Comparison of ENCODE assay signal across 14 cellular contexts in the genomic region with DNA sequence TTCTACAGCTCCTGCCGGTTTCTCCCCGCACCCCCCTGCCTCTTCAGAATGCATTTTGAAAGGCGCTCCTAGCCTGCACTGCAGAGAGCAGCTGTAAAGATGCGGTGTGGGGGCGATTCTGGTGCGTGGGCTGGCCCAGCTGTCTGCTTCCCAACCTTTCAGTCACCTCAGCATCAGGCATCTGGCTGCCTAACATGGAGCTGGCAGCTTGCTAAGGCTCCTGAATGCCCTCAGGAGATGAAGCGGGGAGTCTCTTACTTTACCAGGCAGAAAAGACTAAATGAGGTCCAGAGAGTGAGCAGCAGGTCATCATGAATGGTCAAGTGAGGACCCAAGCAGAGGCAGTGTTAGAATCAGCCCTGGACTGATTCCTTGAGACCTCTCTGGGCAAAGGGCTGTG. TPM values are rescaled to one million over a fixed set of nuclear protein-coding genes. Genes with fewer than 3 reads are reported as not detected.
DNase-seq lines count a peak whose midpoint lies in the region; ATAC-seq and TF ChIP-seq lines count a peak whose summit lies in the region.
"Had no signal": no experiment of that assay in that cellular context is flagged by ENCODE, and none has a peak within 500 bp of the region (broad histone marks: within the 10 kb centered on the region; RNA-seq: fewer than 3 reads in every experiment).

No MANE protein-coding gene starts in this region.

- H4K20me1 ChIP-seq in PC-3 (ENCODE audit: low read length) (peaks cover 22% of the 10 kb centered on the region), fibroblast of lung (ENCODE audit: control insufficient read depth, extremely low read depth, insufficient read depth, low read length) (no peaks in the 10 kb centered on the region)

- peaks cover 5% of the 10 kb centered on the region for H3F3A ChIP-seq in PC-3 (ENCODE audit: low read length, unreplicated experiment)

- H3K27ac Mint-ChIP-seq in HFFc6 = peak overlapping the region; percentile 93
- H3K27ac Mint-ChIP-seq: memory B cell had no signal

- no TSS peak for BruUV-seq in PC-3 (replicated peaks; lab: Mats Ljungman, UMichigan)

- in situ Hi-C loops in gastrocnemius medialis (cut with MboI; ENCODE audit: low sequenced_read_pairs in 4 of 4) = no loop called here

- peaks cover 100% of the 10 kb centered on the region for H3K4me1 Mint-ChIP-seq in HFFc6 (ENCODE audit: low read depth)

- TF ChIP-seq POLR2A in gastrocnemius medialis (IDR thresholded peaks at IDR 0.05) = no peak

- H3K4me3 Mint-ChIP-seq in HFFc6 = peak overlapping the region; percentile 81
- H3K4me3 Mint-ChIP-seq: memory B cell had no signal

- no peaks in the 10 kb centered on the region for H3K27me3 ChIP-seq in PC-3 (ENCODE audit: low read length)
- no peaks in the 10 kb centered on the region for H3K27me3 ChIP-seq in fibroblast of lung (ENCODE audit: control insufficient read depth, insufficient read depth, low read length)
- H3K27me3 ChIP-seq in gastrocnemius medialis = no peaks in the 10 kb centered on the region
- H3K27me3 ChIP-seq: heart left ventricle had no signal

- no peaks in the 10 kb centered on the region for H3K9me3 Mint-ChIP-seq in HFFc6
- H3K9me3 Mint-ChIP-seq: memory B cell had no signal

- DNase-seq in HFFc6 = no peak
- no peak for DNase-seq in PC-3
- DNase-seq in fibroblast of lung (ENCODE audit: low read depth in 2 of 2) = peak in 1 of 2 donors; percentile 56
- DNase-seq in gastrocnemius medialis = no peak
- no peak for DNase-seq in central memory CD4-positive, alpha-beta T cell
- no peak for DNase-seq in left lobe of liver (ENCODE audit: low spot score)
- no peak for DNase-seq in activated CD4-positive, alpha-beta T cell treated with anti-CD3 and anti-CD28 coated beads for 1 hour
- DNase-seq: Caco-2, HCEC 1CT, heart left ventricle, NCI-H2081 treated with DMSO at 0.1 percent for 48 hours had no signal

- no peak overlapping the region for H3K4me3 ChIP-seq in PC-3 (ENCODE audit: low read length)
- no peak overlapping the region for H3K4me3 ChIP-seq in fibroblast of lung (replicated peaks in 1 of 4; ENCODE audit: control extremely low read depth in 1 of 4, insufficient read depth in 1 of 4, low read depth in 3 of 4, low read length in 4 of 4)
- H3K4me3 ChIP-seq in gastrocnemius medialis = no peak overlapping the region
- H3K4me3 ChIP-seq: heart left ventricle had no signal

- H2AFZ ChIP-seq in PC-3 (ENCODE audit: low read length) (no peak overlapping the region), fibroblast of lung (ENCODE audit: low read length) (no peak overlapping the region)

- H3K27ac ChIP-seq in PC-3 (ENCODE audit: low read length) = peak overlapping the region; percentile 11; the same call in 1 of the 2 replicates
- peak overlapping the region; percentile 86 for H3K27ac ChIP-seq in fibroblast of lung (ENCODE audit: insufficient read depth, low read length)
- H3K27ac ChIP-seq in gastrocnemius medialis = peak overlapping the region in 3 of 4 donors; percentile 56 to 68 (median 67)

- CTCF ChIA-PET in PC-3 (lab: Charles Lee) = no interaction called here

- H3K4me1 ChIP-seq in PC-3 (ENCODE audit: insufficient read depth, low read length) (peaks cover 30% of the 10 kb centered on the region), fibroblast of lung (ENCODE audit: control insufficient read depth, extremely low read depth, insufficient read depth, low read length) (peaks cover 71% of the 10 kb centered on the region), gastrocnemius medialis (peaks cover 34 to 51% of the 10 kb centered on the region in 2 donors)

- H3K36me3 Mint-ChIP-seq in HFFc6 (ENCODE audit: low read depth) = peaks cover 22% of the 10 kb centered on the region

- H3K79me2 ChIP-seq in PC-3 (ENCODE audit: low read length) (peaks cover 25% of the 10 kb centered on the region), fibroblast of lung (ENCODE audit: control insufficient read depth, insufficient read depth, low read length) (peaks cover 17% of the 10 kb centered on the region)

- POLR2A ChIA-PET in PC-3 (lab: Charles Lee; ENCODE audit: unreplicated experiment) = interaction anchor here (0.5 kb wide), 1 partner anchor 77 kb away, joined by 4 read pairs; no protein-coding TSS in a partner anchor

- H3K27me3 Mint-ChIP-seq in HFFc6 (ENCODE audit: insufficient read depth) = peaks cover 4% of the 10 kb centered on the region
- H3K27me3 Mint-ChIP-seq: memory B cell had no signal

- H3K9me2 ChIP-seq in PC-3 (replicated peaks; ENCODE audit: low read length) = no peaks in the 10 kb centered on the region

- TF ChIP-seq CTCF in HFFc6 (IDR thresholded peaks at IDR 0.05) = no peak
- no peak for TF ChIP-seq CTCF in PC-3 (conservative IDR thresholded peaks at IDR 0.05; ENCODE audit: low read depth, low read length)
- TF ChIP-seq CTCF in fibroblast of lung (conservative IDR thresholded peaks at IDR 0.05 in 1 of 2, IDR thresholded peaks at IDR 0.05 in 1 of 2; ENCODE audit: low read depth in 1 of 2, low read length in 2 of 2) = no peak
- TF ChIP-seq CTCF in gastrocnemius medialis (IDR thresholded peaks at IDR 0.05 in 4 of 5, conservative IDR thresholded peaks at IDR 0.05 in 1 of 5) = no peak

- ATAC-seq in PC-3 (no peak), gastrocnemius medialis (no peak), left lobe of liver (no peak), HG03354 (IDR thresholded peaks at IDR 0.05; ENCODE audit: poor library complexity, severe bottlenecking, unreplicated experiment) (no peak)

- H3K36me3 ChIP-seq in PC-3 (ENCODE audit: low read depth, low read length) (peaks cover 15% of the 10 kb centered on the region), fibroblast of lung (ENCODE audit: control insufficient read depth, insufficient read depth, low read length) (peaks cover 3% of the 10 kb centered on the region), gastrocnemius medialis (no peaks in the 10 kb centered on the region)
- H3K36me3 ChIP-seq: thoracic aorta had no signal

- H3K9ac ChIP-seq in PC-3 (ENCODE audit: low read length) (no peak overlapping the region), fibroblast of lung (ENCODE audit: insufficient read depth, low read length) (no peak overlapping the region)

- H3K9me3 ChIP-seq in PC-3 (ENCODE audit: low read length) (no peaks in the 10 kb centered on the region), fibroblast of lung (ENCODE audit: control insufficient read depth, insufficient read depth, low read depth, low read length) (no peaks in the 10 kb centered on the region), gastrocnemius medialis (no peaks in the 10 kb centered on the region)
- H3K9me3 ChIP-seq: Caco-2, heart left ventricle, thoracic aorta had no signal

- intact Hi-C loops in PC-3 (cut with micrococcal nuclease) (no loop called here), gastrocnemius medialis (cut with DNase I; ENCODE audit: low total_unique reads) (no loop called here)

- H3K4me2 ChIP-seq in PC-3 (ENCODE audit: low read length) (no peak overlapping the region), fibroblast of lung (ENCODE audit: extremely low read depth, insufficient read depth, low read length) (peak overlapping the region; percentile 68)

RNA-seq across cellular contexts. Expression of gene IER5, which starts 8.7 kb away (rescaled TPM):
- 10 to 100 TPM; 35.7 to 49.1 (median 43.4) TPM for total RNA-seq in HFFc6 (2021; fragmentation: NEBNext Ultra II Directional; extraction: Animal tissue kit (Norgen Biotek cat#: 25700))
- total RNA-seq in PC-3 (2014; rRNA removed) (100 and 126 TPM in 2 replicates), fibroblast of lung (31.1 and 42.8 TPM in 2 replicates), gastrocnemius medialis (10 to 100 TPM; 18.7 to 39.8 (median 26.1) TPM), left lobe of liver (3.0 TPM)
- 19.1 and 24.2 TPM in 2 replicates for polyA plus RNA-seq in fibroblast of lung
- 26.0 and 33.9 TPM in 2 replicates for polyA plus RNA-seq in fibroblast of lung (2012)
- polyA minus RNA-seq in fibroblast of lung (ENCODE audit: low replicate concordance) = 8.7 and 13.4 TPM in 2 replicates

Comparison
In these comparisons a context has a peak if more than half of its experiments do, and no peak if none do; other contexts are left out.
1. H3K27ac ChIP-seq: peak in every context shown above with its lines; median percentile 86 in fibroblast of lung; 67 in gastrocnemius medialis; 11 in PC-3.